ENCODE assay signal across 26 cellular contexts in genomic region chr17:13986855-13987254, GRCh38.
"Had no signal": no experiment of that assay in that cellular context is flagged by ENCODE, and none has a peak within 500 bp of the region (broad histone marks: within the 10 kb centered on the region; RNA-seq: fewer than 3 reads in every experiment).

No MANE protein-coding gene starts in this region.

- H3K36me3 ChIP-seq: Peyer's patch, SJCRH30 had no signal

- H3K27ac ChIP-seq: Peyer's patch, RWPE1, SJCRH30 had no signal

- H3K4me1 ChIP-seq: Peyer's patch had no signal

- FAIRE-seq: astrocyte, TTC549 had no signal

- H3K9me3 ChIP-seq: Peyer's patch, SJCRH30 had no signal

- DNase-seq: activated CD4-positive, alpha-beta T cell treated with anti-CD3 and anti-CD28 coated beads for 48 hours; activated CD4-positive, alpha-beta T cell treated with anti-CD3 and anti-CD28 coated beads, Interleukin-2, amount 50 U/mL, for 48 hours; activated CD8-positive, alpha-beta memory T cell treated with anti-CD3 and anti-CD28 coated beads for 24 hours; activated gamma-delta T cell; activated naive CD4-positive, alpha-beta T cell treated with anti-CD3 and anti-CD28 coated beads for 36 hours; activated T-cell treated with anti-CD3 and anti-CD28 coated beads for 4 hours; activated T-cell treated with anti-CD3 and anti-CD28 coated beads, Interleukin-2, amount 50 U/mL, for 48 hours; amygdala; Kasumi-1; NCI-H1694; NCI-H2029; NCI-H2107; NCI-H2171 treated with DMSO at 0.1 percent for 48 hours; NCI-H526 treated with DMSO at 0.1 percent for 48 hours; NK-92 treated with Interleukin-12 subunit alpha and Interleukin-12 subunit beta, amount 100 ng/mL, for 24 hours; Peyer's patch; Right ventricle myocardium superior; SW 1271; T-helper 9 cell had no signal

- H3K4me3 ChIP-seq: Peyer's patch, SJCRH30 had no signal

- ATAC-seq: activated CD4-positive, CD25-positive, alpha-beta regulatory T cell treated with anti-CD3 and anti-CD28 coated beads, Interleukin-2, amount 50 U/mL, for 24 hours; activated T-helper 17 cell treated with anti-CD3 and anti-CD28 coated beads, Interleukin-2, amount 50 U/mL, for 72 hours; SK-N-SH treated with all-trans-retinoic acid at 6 μM for 48 hours had no signal

- H3K27me3 ChIP-seq: Peyer's patch, SJCRH30 had no signal
